In the genomic region with DNA sequence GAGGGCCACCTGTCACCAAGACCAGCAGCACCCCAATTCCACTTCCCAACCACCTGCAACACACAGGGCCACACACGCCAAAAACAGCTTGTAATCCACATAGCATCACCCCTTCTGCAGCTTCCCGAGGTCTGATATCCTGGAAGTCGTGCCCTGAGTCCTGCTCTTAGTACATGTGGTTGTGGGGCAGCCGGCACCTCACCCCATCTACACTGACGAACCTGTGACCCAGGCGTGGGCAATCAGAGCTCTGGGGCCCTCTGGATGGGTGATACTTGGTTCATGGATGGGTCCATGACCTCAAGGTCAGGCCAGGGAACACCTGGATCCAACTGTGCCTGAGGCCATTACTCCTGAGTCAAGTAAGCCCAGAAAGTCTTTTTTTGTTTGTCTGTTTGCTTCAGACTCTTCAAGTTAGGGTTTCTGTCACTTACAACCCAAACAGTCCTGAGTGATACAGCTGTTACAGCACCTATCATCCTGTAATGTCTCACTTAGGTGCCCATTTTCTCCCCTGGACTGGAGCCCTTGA, we compare ENCODE assay signal across 19 cellular contexts. TPM values are rescaled to one million over a fixed set of nuclear protein-coding genes. Genes with fewer than 3 reads are reported as not detected.
DNase-seq lines count a peak whose midpoint lies in the region; ATAC-seq and TF ChIP-seq lines count a peak whose summit lies in the region.
"Had no signal": no experiment of that assay in that cellular context is flagged by ENCODE, and none has a peak within 500 bp of the region (broad histone marks: within the 10 kb centered on the region; RNA-seq: fewer than 3 reads in every experiment).

No MANE protein-coding gene starts in this region.

- H3K9me2 ChIP-seq in PC-3 (replicated peaks; ENCODE audit: low read length): no peaks in the 10 kb centered on the region

- peaks cover 49% of the 10 kb centered on the region for H3K36me3 Mint-ChIP-seq in CD4-positive, CD25-positive, alpha-beta regulatory T cell
- H3K36me3 Mint-ChIP-seq in CD8-positive, alpha-beta memory T cell: peaks cover 20 to 68% (median 28%) of the 10 kb centered on the region in 3 donors
- peaks cover 61% of the 10 kb centered on the region for H3K36me3 Mint-ChIP-seq in dendritic cell treated with granulocyte-macrophage colony-stimulating factor and Interleukin-4, amounts not matched to agents 40 ng/mL and 50 ng/mL, for 4 days (ENCODE audit: low read depth)
- peaks cover 66% of the 10 kb centered on the region for H3K36me3 Mint-ChIP-seq in activated CD8-positive, alpha-beta T cell treated with anti-CD3 and anti-CD28 coated beads, Interleukin-2, amount 10 ng/mL, durations not matched to agents 7 days and 5 days (ENCODE audit: low read depth)

- TF ChIP-seq CTCF in neutrophil (IDR thresholded peaks at IDR 0.05) (no peak), PC-3 (conservative IDR thresholded peaks at IDR 0.05; ENCODE audit: low read depth, low read length) (no peak)

- H3K9me3 ChIP-seq in CD4-positive, CD25-positive, alpha-beta regulatory T cell (ENCODE audit: control insufficient read depth in 2 of 2, low read length in 2 of 2): peaks cover 6 to 9% of the 10 kb centered on the region in 2 experiments
- peaks cover 5% of the 10 kb centered on the region for H3K9me3 ChIP-seq in CD8-positive, alpha-beta memory T cell (ENCODE audit: low read length)
- no peaks in the 10 kb centered on the region for H3K9me3 ChIP-seq in neutrophil
- H3K9me3 ChIP-seq in PC-3 (ENCODE audit: low read length): no peaks in the 10 kb centered on the region

- H2AFZ ChIP-seq in PC-3 (ENCODE audit: low read length): no peak overlapping the region
- H2AFZ ChIP-seq: PC-9 had no signal

- peak overlapping the region; percentile 2 for H3K4me3 ChIP-seq in CD4-positive, CD25-positive, alpha-beta regulatory T cell (ENCODE audit: low read depth, low read length)
- H3K4me3 ChIP-seq in CD8-positive, alpha-beta memory T cell (ENCODE audit: low read length): no peak overlapping the region
- H3K4me3 ChIP-seq in neutrophil (ENCODE audit: low read depth in 1 of 2, low read length in 1 of 2) (no peak overlapping the region), PC-3 (ENCODE audit: low read length) (no peak overlapping the region)
- H3K4me3 ChIP-seq: PC-9 had no signal

- no peaks in the 10 kb centered on the region for H3K27me3 Mint-ChIP-seq in CD4-positive, CD25-positive, alpha-beta regulatory T cell
- H3K27me3 Mint-ChIP-seq in CD8-positive, alpha-beta memory T cell: peaks cover 0 to 3% of the 10 kb centered on the region in 2 donors
- H3K27me3 Mint-ChIP-seq in dendritic cell treated with granulocyte-macrophage colony-stimulating factor and Interleukin-4, amounts not matched to agents 40 ng/mL and 50 ng/mL, for 4 days: no peaks in the 10 kb centered on the region
- H3K27me3 Mint-ChIP-seq in activated CD8-positive, alpha-beta T cell treated with anti-CD3 and anti-CD28 coated beads, Interleukin-2, amount 10 ng/mL, durations not matched to agents 7 days and 5 days (ENCODE audit: low read depth): no peaks in the 10 kb centered on the region

- H3K9me3 Mint-ChIP-seq in CD4-positive, CD25-positive, alpha-beta regulatory T cell: peaks cover 0 to 3% (median 0%) of the 10 kb centered on the region in 7 donors
- peaks cover 0 to 9% (median 5%) of the 10 kb centered on the region in 5 donors for H3K9me3 Mint-ChIP-seq in CD8-positive, alpha-beta memory T cell
- peaks cover 9% of the 10 kb centered on the region for H3K9me3 Mint-ChIP-seq in dendritic cell treated with granulocyte-macrophage colony-stimulating factor and Interleukin-4, amounts not matched to agents 40 ng/mL and 50 ng/mL, for 4 days
- H3K9me3 Mint-ChIP-seq in activated CD8-positive, alpha-beta T cell treated with anti-CD3 and anti-CD28 coated beads, Interleukin-2, amount 10 ng/mL, durations not matched to agents 7 days and 5 days (ENCODE audit: insufficient read depth): no peaks in the 10 kb centered on the region

- no peaks in the 10 kb centered on the region for H4K20me1 ChIP-seq in PC-3 (ENCODE audit: low read length)

- H3K36me3 ChIP-seq in CD4-positive, CD25-positive, alpha-beta regulatory T cell (ENCODE audit: control insufficient read depth, insufficient read depth, low read length): peaks cover 55% of the 10 kb centered on the region
- no peaks in the 10 kb centered on the region for H3K36me3 ChIP-seq in CD8-positive, alpha-beta memory T cell (ENCODE audit: insufficient read depth, low read length)
- H3K36me3 ChIP-seq in neutrophil (peaks cover 38% of the 10 kb centered on the region), PC-3 (ENCODE audit: low read depth, low read length) (no peaks in the 10 kb centered on the region)

- no TSS peak for BruUV-seq in PC-3 (replicated peaks; lab: Mats Ljungman, UMichigan)

- no peaks in the 10 kb centered on the region for H3K79me2 ChIP-seq in PC-3 (ENCODE audit: low read length)

- no peak for ATAC-seq in CD4-positive, CD25-positive, alpha-beta regulatory T cell (ENCODE audit: low read depth in 2 of 2)
- ATAC-seq in Right ventricle myocardium inferior (no peak), PC-3 (no peak)
- no peak for ATAC-seq in activated CD8-positive, alpha-beta T cell treated with anti-CD3 and anti-CD28 coated beads, Interleukin-2, amount 10 ng/mL, durations not matched to agents 7 days and 5 days

- H3K27me3 ChIP-seq in CD4-positive, CD25-positive, alpha-beta regulatory T cell (ENCODE audit: control insufficient read depth, insufficient read depth, low read length): no peaks in the 10 kb centered on the region
- H3K27me3 ChIP-seq in CD8-positive, alpha-beta memory T cell (ENCODE audit: insufficient read depth, low read length, poor library complexity, severe bottlenecking): no peaks in the 10 kb centered on the region
- H3K27me3 ChIP-seq in neutrophil: no peaks in the 10 kb centered on the region
- H3K27me3 ChIP-seq in PC-3 (ENCODE audit: low read length): no peaks in the 10 kb centered on the region

- peaks cover 59% of the 10 kb centered on the region for H3K4me1 ChIP-seq in CD4-positive, CD25-positive, alpha-beta regulatory T cell (ENCODE audit: control insufficient read depth, insufficient read depth, low read length, poor library complexity, severe bottlenecking)
- peaks cover 45% of the 10 kb centered on the region for H3K4me1 ChIP-seq in CD8-positive, alpha-beta memory T cell (ENCODE audit: insufficient read depth, low read length)
- peaks cover 69 to 85% of the 10 kb centered on the region in 2 experiments for H3K4me1 ChIP-seq in neutrophil (ENCODE audit: control insufficient read depth in 1 of 2, insufficient read depth in 1 of 2, low read depth in 1 of 2, low read length in 1 of 2)
- no peaks in the 10 kb centered on the region for H3K4me1 ChIP-seq in PC-3 (ENCODE audit: insufficient read depth, low read length)

- CTCF ChIA-PET in CD8-positive, alpha-beta memory T cell (lab: Charles Lee): no interaction called here
- CTCF ChIA-PET in PC-3 (lab: Charles Lee): no interaction called here
- CTCF ChIA-PET in activated CD8-positive, alpha-beta T cell treated with anti-CD3 and anti-CD28 coated beads, Interleukin-2, amount 10 ng/mL, durations not matched to agents 7 days and 5 days (lab: Charles Lee): interaction anchor here (1.1 kb wide), 1 partner anchor 146 kb away, joined by 3 read pairs; no protein-coding TSS in a partner anchor

- DNase-seq in CD4-positive, CD25-positive, alpha-beta regulatory T cell: no peak
- peak in 1 of 5 donors; percentile 12 for DNase-seq in CD8-positive, alpha-beta memory T cell
- DNase-seq in Right ventricle myocardium inferior (ENCODE audit: missing footprints) (no peak), PC-3 (no peak)
- DNase-seq in stimulated activated naive CD4-positive, alpha-beta T cell (lab: John Stamatoyannopoulos, UW): no peak
- no peak for DNase-seq in activated CD8-positive, alpha-beta T cell treated with anti-CD3 and anti-CD28 coated beads, Interleukin-2, amount 10 ng/mL, durations not matched to agents 7 days and 5 days
- DNase-seq: ACHN, DMS79, H7, MV-4-11, NCI-H1694 treated with DMSO at 0.1 percent for 48 hours, NCI-H2107, NCI-H510A treated with DMSO at 0.1 percent for 48 hours, NCI-H82, PC-9 had no signal

- H3K4me3 Mint-ChIP-seq in CD4-positive, CD25-positive, alpha-beta regulatory T cell: peak overlapping the region in 2 of 4 donors; percentile 13 to 87
- peak overlapping the region in 1 of 7 donors; percentile 72 for H3K4me3 Mint-ChIP-seq in CD8-positive, alpha-beta memory T cell
- H3K4me3 Mint-ChIP-seq in dendritic cell treated with granulocyte-macrophage colony-stimulating factor and Interleukin-4, amounts not matched to agents 40 ng/mL and 50 ng/mL, for 4 days: no peak overlapping the region
- H3K4me3 Mint-ChIP-seq in activated CD8-positive, alpha-beta T cell treated with anti-CD3 and anti-CD28 coated beads, Interleukin-2, amount 10 ng/mL, durations not matched to agents 7 days and 5 days: no peak overlapping the region

- H3K4me2 ChIP-seq in PC-3 (ENCODE audit: low read length): no peak overlapping the region
- H3K4me2 ChIP-seq: KMS-11, PC-9 had no signal

- H3K9ac ChIP-seq in PC-3 (ENCODE audit: low read length): no peak overlapping the region
- H3K9ac ChIP-seq: KMS-11 had no signal

- H3F3A ChIP-seq in PC-3 (ENCODE audit: low read length, unreplicated experiment): no peaks in the 10 kb centered on the region

- peaks cover 6 to 96% (median 59%) of the 10 kb centered on the region in 4 donors for H3K4me1 Mint-ChIP-seq in CD4-positive, CD25-positive, alpha-beta regulatory T cell
- peaks cover 87 to 100% (median 98%) of the 10 kb centered on the region in 3 donors for H3K4me1 Mint-ChIP-seq in CD8-positive, alpha-beta memory T cell
- H3K4me1 Mint-ChIP-seq in dendritic cell treated with granulocyte-macrophage colony-stimulating factor and Interleukin-4, amounts not matched to agents 40 ng/mL and 50 ng/mL, for 4 days (ENCODE audit: low read depth): peaks cover 98% of the 10 kb centered on the region
- H3K4me1 Mint-ChIP-seq in activated CD8-positive, alpha-beta T cell treated with anti-CD3 and anti-CD28 coated beads, Interleukin-2, amount 10 ng/mL, durations not matched to agents 7 days and 5 days (ENCODE audit: low read depth): peaks cover 75% of the 10 kb centered on the region

- peak overlapping the region in 1 of 3 donors; percentile 59 for H3K27ac Mint-ChIP-seq in CD4-positive, CD25-positive, alpha-beta regulatory T cell
- H3K27ac Mint-ChIP-seq in CD8-positive, alpha-beta memory T cell: peak overlapping the region in 5 of 8 donors; percentile 37 to 87 (median 72)
- peak overlapping the region; percentile 45 for H3K27ac Mint-ChIP-seq in dendritic cell treated with granulocyte-macrophage colony-stimulating factor and Interleukin-4, amounts not matched to agents 40 ng/mL and 50 ng/mL, for 4 days
- H3K27ac Mint-ChIP-seq in activated CD8-positive, alpha-beta T cell treated with anti-CD3 and anti-CD28 coated beads, Interleukin-2, amount 10 ng/mL, durations not matched to agents 7 days and 5 days: no peak overlapping the region

- intact Hi-C loops in dendritic cell treated with granulocyte-macrophage colony-stimulating factor and Interleukin-4, amounts not matched to agents 40 ng/mL and 50 ng/mL, for 4 days (cut with micrococcal nuclease): no loop called here
- intact Hi-C loops in Right ventricle myocardium inferior (cut with DNase I): no loop called here
- intact Hi-C loops in PC-3 (cut with micrococcal nuclease): no loop called here

- POLR2A ChIA-PET in CD8-positive, alpha-beta memory T cell (lab: Charles Lee): no interaction called here
- POLR2A ChIA-PET in PC-3 (lab: Charles Lee; ENCODE audit: unreplicated experiment): no interaction called here
- POLR2A ChIA-PET in activated CD8-positive, alpha-beta T cell treated with anti-CD3 and anti-CD28 coated beads, Interleukin-2, amount 10 ng/mL, durations not matched to agents 7 days and 5 days (lab: Charles Lee): interaction anchor here (1.3 kb wide), 1 partner anchor 17 kb away, joined by 3 read pairs; no protein-coding TSS in a partner anchor

- no peak overlapping the region for H3K27ac ChIP-seq in CD4-positive, CD25-positive, alpha-beta regulatory T cell (ENCODE audit: insufficient read depth, low read length, poor library complexity, severe bottlenecking)
- H3K27ac ChIP-seq in CD8-positive, alpha-beta memory T cell (ENCODE audit: low read depth, low read length): no peak overlapping the region
- H3K27ac ChIP-seq in neutrophil: peak overlapping the region; percentile 93
- H3K27ac ChIP-seq in PC-3 (ENCODE audit: low read length): no peak overlapping the region
- H3K27ac ChIP-seq: KMS-11, PC-9, RWPE1 had no signal

RNA-seq across cellular contexts. Expression of gene PREX1, which starts 24.2 kb away (rescaled TPM):
- total RNA-seq in CD4-positive, CD25-positive, alpha-beta regulatory T cell: 264 TPM
- 10 to 100 TPM; 40.8 to 58.5 (median 50.1) TPM for polyA plus RNA-seq in CD4-positive, CD25-positive, alpha-beta regulatory T cell
- 10 to 100 TPM; 90.0 to 90.5 TPM for total RNA-seq in CD8-positive, alpha-beta memory T cell
- 89.5 TPM for polyA plus RNA-seq in CD8-positive, alpha-beta memory T cell
- total RNA-seq in Right ventricle myocardium inferior: 11.0 TPM
- total RNA-seq in PC-3 (2014; rRNA removed): 18.9 and 22.1 TPM in 2 replicates
- total RNA-seq in activated CD8-positive, alpha-beta T cell treated with anti-CD3 and anti-CD28 coated beads, Interleukin-2, amount 10 ng/mL, durations not matched to agents 7 days and 5 days: 100 to 1,000 TPM; 146 to 152 TPM
